1 cellular context compared by ENCODE assay signal in genomic region chr6:35297541-35298481, GRCh38.
TF ChIP-seq lines count a peak whose summit lies in the region.

TSS of gene DEF6 (plus strand) at chr6:35297818. CDS start at chr6:35297857, 39 bp downstream.

TF ChIP-seq in HepG2, 621 proteins besides CTCF, POLR2A, EP300 and RAD21 (continued from another document and continues in another):
- TF ChIP-seq ZNF468 (CRISPR knock-in tag; IDR thresholded peaks at IDR 0.05) (no peak), HBP1 (CRISPR knock-in tag; IDR thresholded peaks at IDR 0.05; ENCODE audit: low read depth) (peak; percentile 85), TBL1XR1 (IDR thresholded peaks at IDR 0.05; ENCODE audit: borderline replicate concordance, low read length, partially characterized antibody) (peak; percentile 48), RBM22 (optimal IDR thresholded peaks at IDR 0.05; ENCODE audit: low read length) (no peak), ATM (IDR thresholded peaks at IDR 0.05; ENCODE audit: borderline replicate concordance) (no peak), NFE2 (CRISPR knock-in tag; IDR thresholded peaks at IDR 0.05) (no peak), SRY (CRISPR knock-in tag; IDR thresholded peaks at IDR 0.05) (peak; percentile 77; the same call in 1 of the 2 replicates), RFXAP (CRISPR knock-in tag; IDR thresholded peaks at IDR 0.05; ENCODE audit: borderline replicate concordance) (peak; percentile 87; the same call in 1 of the 2 replicates), ONECUT2 (CRISPR knock-in tag; IDR thresholded peaks at IDR 0.05) (0 out of 2 replicates have a peak, but pooled peaks have one; percentile 7), IKZF1 (IDR thresholded peaks at IDR 0.05) (no peak), PAWR (CRISPR knock-in tag; IDR thresholded peaks at IDR 0.05; ENCODE audit: borderline replicate concordance) (no peak), GTF2F1 (IDR thresholded peaks at IDR 0.05; ENCODE audit: low read length) (no peak), ZNF234 (CRISPR knock-in tag; conservative IDR thresholded peaks at IDR 0.05) (peak; percentile 75; the same call in 1 of the 2 replicates), ZMAT5 (CRISPR knock-in tag; IDR thresholded peaks at IDR 0.05; ENCODE audit: borderline replicate concordance, low read depth) (no peak), ZNF547 (CRISPR knock-in tag; IDR thresholded peaks at IDR 0.05) (peak; percentile 60; the same call in 1 of the 2 replicates), GLI4 (CRISPR knock-in tag; IDR thresholded peaks at IDR 0.05; ENCODE audit: borderline replicate concordance) (no peak), SETDB1 (CRISPR knock-in tag; IDR thresholded peaks at IDR 0.05; ENCODE audit: borderline replicate concordance) (no peak), HIVEP1 (CRISPR knock-in tag; IDR thresholded peaks at IDR 0.05) (peak; percentile 78), STAT6 (CRISPR knock-in tag; IDR thresholded peaks at IDR 0.05; ENCODE audit: borderline replicate concordance) (peak; percentile 63; the same call in 1 of the 2 replicates), SNAPC2 (CRISPR knock-in tag; IDR thresholded peaks at IDR 0.05) (no peak), ZNF576 (CRISPR knock-in tag; IDR thresholded peaks at IDR 0.05) (peak; percentile 91; the same call in 1 of the 2 replicates), SCMH1 (CRISPR knock-in tag; IDR thresholded peaks at IDR 0.05; ENCODE audit: borderline replicate concordance) (no peak), ZNF142 (CRISPR knock-in tag; IDR thresholded peaks at IDR 0.05) (peak; percentile 97), ZNF639 (CRISPR knock-in tag; conservative IDR thresholded peaks at IDR 0.05) (peak; percentile 50; the same call in 1 of the 2 replicates), ZSCAN29 (CRISPR knock-in tag; conservative IDR thresholded peaks at IDR 0.05) (peak; percentile 100), ZBTB1 (CRISPR knock-in tag; IDR thresholded peaks at IDR 0.05; ENCODE audit: borderline replicate concordance) (no peak), SMYD3 (CRISPR knock-in tag; IDR thresholded peaks at IDR 0.05) (peak; percentile 78), ZNF839 (CRISPR knock-in tag; IDR thresholded peaks at IDR 0.05; ENCODE audit: borderline replicate concordance) (no peak), NFATC3 (CRISPR knock-in tag; IDR thresholded peaks at IDR 0.05) (no peak), HNRNPLL (IDR thresholded peaks at IDR 0.05; ENCODE audit: low read depth, low read length, poor library complexity, severe bottlenecking) (peak; percentile 98), TSC22D2 (CRISPR knock-in tag; IDR thresholded peaks at IDR 0.05; ENCODE audit: borderline replicate concordance) (no peak), ZMYM2 (CRISPR knock-in tag; IDR thresholded peaks at IDR 0.05) (no peak)
- TF ChIP-seq, protein P1, sequence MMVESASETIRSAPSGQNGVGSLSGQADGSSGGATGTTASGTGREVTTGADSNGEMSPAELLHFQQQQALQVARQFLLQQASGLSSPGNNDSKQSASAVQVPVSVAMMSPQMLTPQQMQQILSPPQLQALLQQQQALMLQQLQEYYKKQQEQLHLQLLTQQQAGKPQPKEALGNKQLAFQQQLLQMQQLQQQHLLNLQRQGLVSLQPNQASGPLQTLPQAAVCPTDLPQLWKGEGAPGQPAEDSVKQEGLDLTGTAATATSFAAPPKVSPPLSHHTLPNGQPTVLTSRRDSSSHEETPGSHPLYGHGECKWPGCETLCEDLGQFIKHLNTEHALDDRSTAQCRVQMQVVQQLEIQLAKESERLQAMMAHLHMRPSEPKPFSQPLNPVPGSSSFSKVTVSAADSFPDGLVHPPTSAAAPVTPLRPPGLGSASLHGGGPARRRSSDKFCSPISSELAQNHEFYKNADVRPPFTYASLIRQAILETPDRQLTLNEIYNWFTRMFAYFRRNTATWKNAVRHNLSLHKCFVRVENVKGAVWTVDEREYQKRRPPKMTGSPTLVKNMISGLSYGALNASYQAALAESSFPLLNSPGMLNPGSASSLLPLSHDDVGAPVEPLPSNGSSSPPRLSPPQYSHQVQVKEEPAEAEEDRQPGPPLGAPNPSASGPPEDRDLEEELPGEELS (CRISPR knock-in tag; IDR thresholded peaks at IDR 0.05) = peak; percentile 67; the same call in 1 of the 2 replicates
- TF ChIP-seq, protein P2, sequence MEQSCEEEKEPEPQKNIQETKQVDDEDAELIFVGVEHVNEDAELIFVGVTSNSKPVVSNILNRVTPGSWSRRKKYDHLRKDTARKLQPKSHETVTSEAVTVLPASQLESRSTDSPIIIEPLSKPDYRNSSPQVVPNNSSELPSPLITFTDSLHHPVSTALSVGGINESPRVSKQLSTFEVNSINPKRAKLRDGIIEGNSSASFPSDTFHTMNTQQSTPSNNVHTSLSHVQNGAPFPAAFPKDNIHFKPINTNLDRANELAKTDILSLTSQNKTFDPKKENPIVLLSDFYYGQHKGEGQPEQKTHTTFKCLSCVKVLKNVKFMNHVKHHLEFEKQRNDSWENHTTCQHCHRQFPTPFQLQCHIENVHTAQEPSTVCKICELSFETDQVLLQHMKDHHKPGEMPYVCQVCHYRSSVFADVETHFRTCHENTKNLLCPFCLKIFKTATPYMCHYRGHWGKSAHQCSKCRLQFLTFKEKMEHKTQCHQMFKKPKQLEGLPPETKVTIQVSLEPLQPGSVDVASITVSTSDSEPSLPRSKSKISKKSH (CRISPR knock-in tag; IDR thresholded peaks at IDR 0.05; ENCODE audit: borderline replicate concordance) = peak; percentile 98
- TF ChIP-seq, protein P3, sequence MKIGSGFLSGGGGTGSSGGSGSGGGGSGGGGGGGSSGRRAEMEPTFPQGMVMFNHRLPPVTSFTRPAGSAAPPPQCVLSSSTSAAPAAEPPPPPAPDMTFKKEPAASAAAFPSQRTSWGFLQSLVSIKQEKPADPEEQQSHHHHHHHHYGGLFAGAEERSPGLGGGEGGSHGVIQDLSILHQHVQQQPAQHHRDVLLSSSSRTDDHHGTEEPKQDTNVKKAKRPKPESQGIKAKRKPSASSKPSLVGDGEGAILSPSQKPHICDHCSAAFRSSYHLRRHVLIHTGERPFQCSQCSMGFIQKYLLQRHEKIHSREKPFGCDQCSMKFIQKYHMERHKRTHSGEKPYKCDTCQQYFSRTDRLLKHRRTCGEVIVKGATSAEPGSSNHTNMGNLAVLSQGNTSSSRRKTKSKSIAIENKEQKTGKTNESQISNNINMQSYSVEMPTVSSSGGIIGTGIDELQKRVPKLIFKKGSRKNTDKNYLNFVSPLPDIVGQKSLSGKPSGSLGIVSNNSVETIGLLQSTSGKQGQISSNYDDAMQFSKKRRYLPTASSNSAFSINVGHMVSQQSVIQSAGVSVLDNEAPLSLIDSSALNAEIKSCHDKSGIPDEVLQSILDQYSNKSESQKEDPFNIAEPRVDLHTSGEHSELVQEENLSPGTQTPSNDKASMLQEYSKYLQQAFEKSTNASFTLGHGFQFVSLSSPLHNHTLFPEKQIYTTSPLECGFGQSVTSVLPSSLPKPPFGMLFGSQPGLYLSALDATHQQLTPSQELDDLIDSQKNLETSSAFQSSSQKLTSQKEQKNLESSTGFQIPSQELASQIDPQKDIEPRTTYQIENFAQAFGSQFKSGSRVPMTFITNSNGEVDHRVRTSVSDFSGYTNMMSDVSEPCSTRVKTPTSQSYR (CRISPR knock-in tag; IDR thresholded peaks at IDR 0.05; ENCODE audit: borderline replicate concordance) = no peak
- TF ChIP-seq, protein P4, sequence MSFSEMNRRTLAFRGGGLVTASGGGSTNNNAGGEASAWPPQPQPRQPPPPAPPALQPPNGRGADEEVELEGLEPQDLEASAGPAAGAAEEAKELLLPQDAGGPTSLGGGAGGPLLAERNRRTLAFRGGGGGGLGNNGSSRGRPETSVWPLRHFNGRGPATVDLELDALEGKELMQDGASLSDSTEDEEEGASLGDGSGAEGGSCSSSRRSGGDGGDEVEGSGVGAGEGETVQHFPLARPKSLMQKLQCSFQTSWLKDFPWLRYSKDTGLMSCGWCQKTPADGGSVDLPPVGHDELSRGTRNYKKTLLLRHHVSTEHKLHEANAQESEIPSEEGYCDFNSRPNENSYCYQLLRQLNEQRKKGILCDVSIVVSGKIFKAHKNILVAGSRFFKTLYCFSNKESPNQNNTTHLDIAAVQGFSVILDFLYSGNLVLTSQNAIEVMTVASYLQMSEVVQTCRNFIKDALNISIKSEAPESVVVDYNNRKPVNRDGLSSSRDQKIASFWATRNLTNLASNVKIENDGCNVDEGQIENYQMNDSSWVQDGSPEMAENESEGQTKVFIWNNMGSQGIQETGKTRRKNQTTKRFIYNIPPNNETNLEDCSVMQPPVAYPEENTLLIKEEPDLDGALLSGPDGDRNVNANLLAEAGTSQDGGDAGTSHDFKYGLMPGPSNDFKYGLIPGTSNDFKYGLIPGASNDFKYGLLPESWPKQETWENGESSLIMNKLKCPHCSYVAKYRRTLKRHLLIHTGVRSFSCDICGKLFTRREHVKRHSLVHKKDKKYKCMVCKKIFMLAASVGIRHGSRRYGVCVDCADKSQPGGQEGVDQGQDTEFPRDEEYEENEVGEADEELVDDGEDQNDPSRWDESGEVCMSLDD (CRISPR knock-in tag; IDR thresholded peaks at IDR 0.05; ENCODE audit: borderline replicate concordance) = peak; percentile 42; the same call in 1 of the 2 replicates
